ENCODE assay signal across 12 cellular contexts in genomic region chr5:10524376-10525123, GRCh38. TPM values are rescaled to one million over a fixed set of nuclear protein-coding genes. Genes with fewer than 3 reads are reported as not detected.
DNase-seq lines count a peak whose midpoint lies in the region; ATAC-seq, FAIRE-seq and TF ChIP-seq lines count a peak whose summit lies in the region.
"Had no signal": no experiment of that assay in that cellular context is flagged by ENCODE, and none has a peak within 500 bp of the region (broad histone marks: within the 10 kb centered on the region; RNA-seq: fewer than 3 reads in every experiment).

No MANE protein-coding gene starts in this region.

- no peak overlapping the region for H3K4me3 ChIP-seq in HFF-Myc (replicated peaks; ENCODE audit: low read depth, low read length)
- H3K4me3 ChIP-seq: GM12878 had no signal

- TF ChIP-seq CTCF in HFF-Myc (IDR thresholded peaks at IDR 0.05; ENCODE audit: low read depth, low read length, missing control alignments) = no peak

- no peak for ATAC-seq in HG03442 (IDR thresholded peaks at IDR 0.05; ENCODE audit: unreplicated experiment)
- ATAC-seq: GM12878; stimulated activated naive CD8-positive, alpha-beta T cell treated with anti-CD3 and anti-CD28 coated beads, Interleukin-15, amount 100 ng/mL, for 72 hours had no signal

- FAIRE-seq in frontal cortex (lab: Jason Lieb, UNC) = no peak
- FAIRE-seq: GM12878 had no signal

- peak; percentile 95 for DNase-seq in HFF-Myc (ENCODE audit: extremely low read depth, low read depth)
- peak; percentile 82 for DNase-seq in SHP77 treated with DMSO at 0.1 percent for 48 hours (lab: John Stamatoyannopoulos, UW)
- peak; percentile 45 to 58 for DNase-seq in frontal cortex (ENCODE audit: low spot score in 2 of 2)
- peak; percentile 51 for DNase-seq in stromal cell of bone marrow (ENCODE audit: low read depth)
- DNase-seq in NCI-H187 (lab: John Stamatoyannopoulos, UW) = no peak
- no peak for DNase-seq in T-helper 2 cell
- DNase-seq in NAMALWA (ENCODE audit: low spot score) = no peak
- DNase-seq: activated CD4-positive, alpha-beta T cell treated with anti-CD3 and anti-CD28 coated beads, Interleukin-2, amount 50 U/mL, for 1 hour; GOT3; stimulated activated naive CD8-positive, alpha-beta T cell treated with anti-CD3 and anti-CD28 coated beads, Interleukin-15, amount 100 ng/mL, for 72 hours had no signal

RNA-seq across cellular contexts. Expression of gene ANKRD33B, which starts 39.3 kb away (rescaled TPM):
- 1.6 TPM for total RNA-seq in frontal cortex

Comparison
In these comparisons a context has a peak if more than half of its experiments do, and no peak if none do; other contexts are left out.
1. DNase-seq: peak in HFF-Myc (single experiment), SHP77 treated with DMSO at 0.1 percent for 48 hours (single experiment), frontal cortex (2 of 2) and stromal cell of bone marrow (single experiment); none in NCI-H187 (0 of 2), T-helper 2 cell (0 of 5) and NAMALWA (single experiment).